8 cellular contexts compared by ENCODE assay signal in the genomic region with DNA sequence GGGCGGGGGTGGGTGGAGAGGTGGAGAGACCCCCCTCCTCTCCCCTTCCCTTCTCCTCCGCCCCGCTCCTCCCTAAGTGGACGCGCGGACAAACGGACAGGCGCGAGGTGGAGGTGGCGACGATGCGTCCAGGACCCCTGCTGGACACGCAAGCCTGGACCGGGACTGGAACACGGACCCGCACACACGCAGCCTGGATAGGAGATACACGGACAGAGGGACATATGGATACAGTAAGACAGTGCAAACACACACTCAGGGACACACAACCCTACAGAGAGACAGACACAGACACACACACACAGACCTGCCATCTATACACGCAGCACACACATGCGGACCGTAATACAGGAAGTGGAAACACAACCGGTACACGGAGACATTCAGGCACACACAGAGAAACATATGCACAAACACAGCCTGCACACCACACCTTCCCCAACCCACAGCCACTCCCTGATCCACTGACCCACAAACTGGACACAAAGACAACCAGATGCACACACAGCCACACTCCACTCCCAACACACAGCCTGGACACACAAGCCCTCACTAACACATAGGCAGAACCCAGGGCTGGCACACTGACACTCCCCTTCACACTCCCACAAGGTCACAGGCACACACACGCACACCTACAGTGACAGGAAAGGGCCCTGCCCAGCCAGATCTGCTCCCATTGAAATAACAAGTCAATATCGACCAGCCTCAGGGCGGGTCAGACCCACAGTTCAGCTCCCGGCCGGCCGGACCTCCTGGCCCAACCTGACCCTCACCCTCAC.
A peak's percentile ranks its signal among the peaks of the same experiment; 100 is the strongest.
DNase-seq lines count a peak whose midpoint lies in the region; ATAC-seq and TF ChIP-seq lines count a peak whose summit lies in the region.

No MANE protein-coding gene starts in this region.

- H3K36me3 ChIP-seq in neuron (ENCODE audit: insufficient read depth, low read length) = no peaks in the 10 kb centered on the region

- H2AFZ ChIP-seq in neuron (ENCODE audit: low read depth, low read length) = no peak overlapping the region

- H3K9me3 ChIP-seq in neuron (ENCODE audit: low read length) = no peaks in the 10 kb centered on the region

- H3K27me3 ChIP-seq in neuron (ENCODE audit: insufficient read depth, low read length) = peaks cover 71% of the 10 kb centered on the region

- peaks cover 15% of the 10 kb centered on the region for H3K4me1 ChIP-seq in neuron (ENCODE audit: insufficient read depth, low read length)

- DNase-seq in DMS53 treated with DMSO at 0.1 percent for 48 hours (lab: John Stamatoyannopoulos, UW; ENCODE audit: unreplicated experiment) (peak; percentile 29), MV-4-11 (lab: John Stamatoyannopoulos, UW) (peak; percentile 74), choroid plexus epithelial cell (ENCODE audit: low read depth) (no peak), GM19240 (ENCODE audit: insufficient read length, low spot score) (no peak), NCI-H82 (lab: John Stamatoyannopoulos, UW) (no peak), DMS79 (lab: John Stamatoyannopoulos, UW) (no peak)

- TF ChIP-seq CTCF in choroid plexus epithelial cell (conservative IDR thresholded peaks at IDR 0.05; ENCODE audit: low read depth, low read length) = no peak

- H3K4me3 ChIP-seq in choroid plexus epithelial cell (ENCODE audit: low read depth, low read length) (peak overlapping the region; percentile 16), neuron (ENCODE audit: low read length) (peak overlapping the region; percentile 17)

- no peak for ATAC-seq in HG03025 (IDR thresholded peaks at IDR 0.05; ENCODE audit: low FRiP score, unreplicated experiment)

Comparison
In these comparisons a context has a peak if more than half of its experiments do, and no peak if none do; other contexts are left out.
1. DNase-seq: peak in DMS53 treated with DMSO at 0.1 percent for 48 hours (single experiment) and MV-4-11 (single experiment); none in choroid plexus epithelial cell (single experiment), GM19240 (single experiment), NCI-H82 (single experiment) and DMS79 (single experiment).